Comparison of ENCODE assay signal across 8 cellular contexts in the genomic region with DNA sequence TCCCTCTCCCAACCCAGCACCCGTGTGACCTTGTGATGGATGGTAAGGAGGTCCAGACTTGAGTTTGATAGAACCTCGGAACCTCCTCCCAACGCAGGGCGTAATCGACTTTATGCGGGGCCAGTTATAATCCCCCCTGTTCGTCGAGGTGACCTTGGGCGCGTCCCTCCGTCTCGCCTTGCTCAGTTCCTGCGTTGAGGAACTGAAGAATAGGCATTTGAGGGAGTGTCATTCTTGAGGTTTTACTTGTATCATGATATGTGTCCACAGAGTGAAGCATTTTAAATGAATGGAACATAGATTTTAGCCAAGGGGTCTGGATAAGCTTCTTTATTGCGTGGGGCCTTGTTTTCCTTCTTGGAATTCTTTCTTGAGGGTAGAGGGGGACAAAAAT. TPM values are rescaled to one million over a fixed set of nuclear protein-coding genes. Genes with fewer than 3 reads are reported as not detected.
A peak's percentile ranks its signal among the peaks of the same experiment; 100 is the strongest.
DNase-seq lines count a peak whose midpoint lies in the region; ATAC-seq and TF ChIP-seq lines count a peak whose summit lies in the region.

No MANE protein-coding gene starts in this region.

- H4K20me1 ChIP-seq in BLaER1 treated with 17β-estradiol and CSF1 and Interleukin-3, amounts not matched to agents 10 nM and 100 nM = peaks cover 3 to 38% (median 27%) of the 10 kb centered on the region in 11 experiments; a peak in 19 of 22 replicates

- H3K4me3 ChIP-seq in BLaER1 treated with 17β-estradiol and CSF1 and Interleukin-3, amounts not matched to agents 10 nM and 100 nM = peak overlapping the region; percentile 80 to 92 (median 88)
- H3K4me3 ChIP-seq in brain microvascular endothelial cell (ENCODE audit: low read depth, low read length) (peak overlapping the region; percentile 100), mucosa of stomach (ENCODE audit: low read length) (peak overlapping the region; percentile 99)

- ATAC-seq in HG03460 (IDR thresholded peaks at IDR 0.05; ENCODE audit: unreplicated experiment) = peak; percentile 5
- no peak for ATAC-seq in esophagus mucosa
- no peak for ATAC-seq in HG03135 (IDR thresholded peaks at IDR 0.05; ENCODE audit: unreplicated experiment)

- TF ChIP-seq CTCF in brain microvascular endothelial cell (IDR thresholded peaks at IDR 0.05; ENCODE audit: low read depth, low read length, missing control alignments) = no peak

- no peaks in the 10 kb centered on the region for H3K9me3 ChIP-seq in BLaER1 treated with 17β-estradiol and CSF1 and Interleukin-3, amounts not matched to agents 10 nM and 100 nM (replicated peaks in 1 of 11)
- H3K9me3 ChIP-seq in mucosa of stomach (ENCODE audit: control insufficient read depth, low read length) = no peaks in the 10 kb centered on the region

- no peaks in the 10 kb centered on the region for H3K27me3 ChIP-seq in BLaER1 treated with 17β-estradiol and CSF1 and Interleukin-3, amounts not matched to agents 10 nM and 100 nM
- no peaks in the 10 kb centered on the region for H3K27me3 ChIP-seq in brain microvascular endothelial cell (replicated peaks)
- no peaks in the 10 kb centered on the region for H3K27me3 ChIP-seq in mucosa of stomach (ENCODE audit: control insufficient read depth, insufficient read depth, low read length)

- peaks cover 13 to 22% (median 19%) of the 10 kb centered on the region in 10 experiments for H3K4me1 ChIP-seq in BLaER1 treated with 17β-estradiol and CSF1 and Interleukin-3, amounts not matched to agents 10 nM and 100 nM
- H3K4me1 ChIP-seq in mucosa of stomach (ENCODE audit: control insufficient read depth, insufficient read depth, low read length) = no peaks in the 10 kb centered on the region

- peak overlapping the region; percentile 83 to 92 (median 89) for H3K4me2 ChIP-seq in BLaER1 treated with 17β-estradiol and CSF1 and Interleukin-3, amounts not matched to agents 10 nM and 100 nM

- DNase-seq in brain microvascular endothelial cell (no peak), NCI-H446 (lab: John Stamatoyannopoulos, UW) (no peak), DMS 273 (lab: John Stamatoyannopoulos, UW; ENCODE audit: unreplicated experiment) (no peak)

- H3K36me3 ChIP-seq in BLaER1 treated with 17β-estradiol and CSF1 and Interleukin-3, amounts not matched to agents 10 nM and 100 nM = peaks cover 37 to 40% (median 39%) of the 10 kb centered on the region in 11 experiments
- H3K36me3 ChIP-seq in brain microvascular endothelial cell (replicated peaks) (peaks cover 32% of the 10 kb centered on the region), mucosa of stomach (ENCODE audit: control insufficient read depth, insufficient read depth, low read length) (no peaks in the 10 kb centered on the region)

- peak overlapping the region; percentile 90 to 96 (median 93) for H3K9ac ChIP-seq in BLaER1 treated with 17β-estradiol and CSF1 and Interleukin-3, amounts not matched to agents 10 nM and 100 nM
- peak overlapping the region; percentile 98 for H3K9ac ChIP-seq in mucosa of stomach (ENCODE audit: low read length)

- peak overlapping the region; percentile 82 to 95 (median 91) for H3K27ac ChIP-seq in BLaER1 treated with 17β-estradiol and CSF1 and Interleukin-3, amounts not matched to agents 10 nM and 100 nM
- peak overlapping the region; percentile 88 for H3K27ac ChIP-seq in brain microvascular endothelial cell

- in situ Hi-C loops in brain microvascular endothelial cell (cut with HindIII; ENCODE audit: low pct_ligation_motif_present, low sequenced_read_pairs) = no loop called here

RNA-seq across cellular contexts. Expression of a gene that starts 0.4 kb away (rescaled TPM):
- total RNA-seq in esophagus mucosa = 36.3 TPM

RNA-seq across cellular contexts. Expression of a gene that starts 9.4 kb away (rescaled TPM):
- total RNA-seq in esophagus mucosa = 4.1 TPM

RNA-seq across cellular contexts. Expression of a gene that starts 26.7 kb away (rescaled TPM):
- 89.6 TPM for total RNA-seq in esophagus mucosa

RNA-seq across cellular contexts. Expression of a gene that starts 54.6 kb away (rescaled TPM):
- 391 TPM for total RNA-seq in esophagus mucosa
